ENCODE assay signal across 12 cellular contexts in genomic region chr3:172616061-172616461, GRCh38.
A peak's percentile ranks its signal among the peaks of the same experiment; 100 is the strongest.
DNase-seq lines count a peak whose midpoint lies in the region; ATAC-seq and TF ChIP-seq lines count a peak whose summit lies in the region.
"Had no signal": no experiment of that assay in that cellular context is flagged by ENCODE, and none has a peak within 500 bp of the region (broad histone marks: within the 10 kb centered on the region; RNA-seq: fewer than 3 reads in every experiment).

No MANE protein-coding gene starts in this region.

- CTCF ChIA-PET in activated CD8-positive, alpha-beta T cell treated with anti-CD3 and anti-CD28 coated beads, Interleukin-2, amount 10 ng/mL, durations not matched to agents 7 days and 5 days (lab: Charles Lee) = interaction anchor here (1.1 to 2.2 kb wide), 4 partner anchors 9 to 283 kb away, joined by 3 to 8 read pairs (median 5); no protein-coding TSS in a partner anchor
- CTCF ChIA-PET in activated CD8-positive, alpha-beta T cell treated with anti-CD3 and anti-CD28 coated beads for 36 hours (lab: Charles Lee) = interaction anchor here (1.0 to 3.7 kb wide), 4 partner anchors 11 to 284 kb away, joined by 3 to 12 read pairs (median 7); no protein-coding TSS in a partner anchor

- no peaks in the 10 kb centered on the region for H3K27me3 Mint-ChIP-seq in activated CD8-positive, alpha-beta T cell treated with anti-CD3 and anti-CD28 coated beads, Interleukin-2, amount 10 ng/mL, durations not matched to agents 7 days and 5 days (ENCODE audit: low read depth)
- no peaks in the 10 kb centered on the region for H3K27me3 Mint-ChIP-seq in activated CD8-positive, alpha-beta T cell treated with anti-CD3 and anti-CD28 coated beads for 36 hours
- H3K27me3 Mint-ChIP-seq in T-helper 2 cell treated with Interferon-gamma antibody and Interleukin-4, amounts not matched to agents 5 μg/mL and 100 μg/mL, for 36 hours (ENCODE audit: low read depth) = no peaks in the 10 kb centered on the region
- H3K27me3 Mint-ChIP-seq in nephron (ENCODE audit: low read depth) = no peaks in the 10 kb centered on the region

- H3K9me3 Mint-ChIP-seq in activated CD8-positive, alpha-beta T cell treated with anti-CD3 and anti-CD28 coated beads, Interleukin-2, amount 10 ng/mL, durations not matched to agents 7 days and 5 days (ENCODE audit: insufficient read depth) = peaks cover 20% of the 10 kb centered on the region
- H3K9me3 Mint-ChIP-seq in activated CD8-positive, alpha-beta T cell treated with anti-CD3 and anti-CD28 coated beads for 36 hours = peaks cover 4% of the 10 kb centered on the region
- H3K9me3 Mint-ChIP-seq in T-helper 2 cell treated with Interferon-gamma antibody and Interleukin-4, amounts not matched to agents 5 μg/mL and 100 μg/mL, for 36 hours = peaks cover 9% of the 10 kb centered on the region
- peaks cover under 1% of the 10 kb centered on the region for H3K9me3 Mint-ChIP-seq in nephron

- peak overlapping the region; percentile 51 for H3K4me3 Mint-ChIP-seq in activated CD8-positive, alpha-beta T cell treated with anti-CD3 and anti-CD28 coated beads, Interleukin-2, amount 10 ng/mL, durations not matched to agents 7 days and 5 days
- no peak overlapping the region for H3K4me3 Mint-ChIP-seq in activated CD8-positive, alpha-beta T cell treated with anti-CD3 and anti-CD28 coated beads for 36 hours
- H3K4me3 Mint-ChIP-seq in T-helper 2 cell treated with Interferon-gamma antibody and Interleukin-4, amounts not matched to agents 5 μg/mL and 100 μg/mL, for 36 hours = peak overlapping the region; percentile 69
- no peak overlapping the region for H3K4me3 Mint-ChIP-seq in nephron

- peaks cover 6% of the 10 kb centered on the region for H3K36me3 Mint-ChIP-seq in activated CD8-positive, alpha-beta T cell treated with anti-CD3 and anti-CD28 coated beads, Interleukin-2, amount 10 ng/mL, durations not matched to agents 7 days and 5 days (ENCODE audit: low read depth)
- H3K36me3 Mint-ChIP-seq in activated CD8-positive, alpha-beta T cell treated with anti-CD3 and anti-CD28 coated beads for 36 hours (ENCODE audit: low read depth) = no peaks in the 10 kb centered on the region
- H3K36me3 Mint-ChIP-seq in T-helper 2 cell treated with Interferon-gamma antibody and Interleukin-4, amounts not matched to agents 5 μg/mL and 100 μg/mL, for 36 hours (ENCODE audit: low read depth) = peaks cover 3% of the 10 kb centered on the region
- no peaks in the 10 kb centered on the region for H3K36me3 Mint-ChIP-seq in nephron (ENCODE audit: low read depth)

- peak overlapping the region; percentile 65 for H3K27ac Mint-ChIP-seq in activated CD8-positive, alpha-beta T cell treated with anti-CD3 and anti-CD28 coated beads, Interleukin-2, amount 10 ng/mL, durations not matched to agents 7 days and 5 days
- H3K27ac Mint-ChIP-seq in activated CD8-positive, alpha-beta T cell treated with anti-CD3 and anti-CD28 coated beads for 36 hours = no peak overlapping the region
- H3K27ac Mint-ChIP-seq in T-helper 2 cell treated with Interferon-gamma antibody and Interleukin-4, amounts not matched to agents 5 μg/mL and 100 μg/mL, for 36 hours = peak overlapping the region; percentile 80
- peak overlapping the region in 2 of 3 experiments; percentile 2 to 34 for H3K27ac Mint-ChIP-seq in nephron

- intact Hi-C loops in activated CD8-positive, alpha-beta T cell treated with anti-CD3 and anti-CD28 coated beads for 36 hours (cut with micrococcal nuclease) = no loop called here

- ATAC-seq in activated CD8-positive, alpha-beta T cell treated with anti-CD3 and anti-CD28 coated beads, Interleukin-2, amount 10 ng/mL, durations not matched to agents 7 days and 5 days = peak; percentile 60
- ATAC-seq in activated CD8-positive, alpha-beta T cell treated with anti-CD3 and anti-CD28 coated beads for 36 hours = no peak
- peak; percentile 67 for ATAC-seq in GM21723 (IDR thresholded peaks at IDR 0.05; ENCODE audit: unreplicated experiment)

- peaks cover 19% of the 10 kb centered on the region for H3K4me1 Mint-ChIP-seq in activated CD8-positive, alpha-beta T cell treated with anti-CD3 and anti-CD28 coated beads, Interleukin-2, amount 10 ng/mL, durations not matched to agents 7 days and 5 days (ENCODE audit: low read depth)
- peaks cover 9% of the 10 kb centered on the region for H3K4me1 Mint-ChIP-seq in activated CD8-positive, alpha-beta T cell treated with anti-CD3 and anti-CD28 coated beads for 36 hours (ENCODE audit: low read depth)
- H3K4me1 Mint-ChIP-seq in T-helper 2 cell treated with Interferon-gamma antibody and Interleukin-4, amounts not matched to agents 5 μg/mL and 100 μg/mL, for 36 hours (ENCODE audit: low read depth) = peaks cover 13% of the 10 kb centered on the region
- peaks cover 7% of the 10 kb centered on the region for H3K4me1 Mint-ChIP-seq in nephron

- no peak for TF ChIP-seq CTCF in activated CD8-positive, alpha-beta T cell treated with anti-CD3 and anti-CD28 coated beads for 36 hours (IDR thresholded peaks at IDR 0.05)
- TF ChIP-seq CTCF in nephron (IDR thresholded peaks at IDR 0.05; ENCODE audit: unreplicated experiment in 3 of 3) = no peak

- no peak for DNase-seq in activated CD8-positive, alpha-beta T cell treated with anti-CD3 and anti-CD28 coated beads, Interleukin-2, amount 10 ng/mL, durations not matched to agents 7 days and 5 days
- no peak for DNase-seq in activated CD8-positive, alpha-beta T cell treated with anti-CD3 and anti-CD28 coated beads for 36 hours
- no peak for DNase-seq in T-helper 2 cell treated with Interferon-gamma antibody and Interleukin-4, amounts not matched to agents 5 μg/mL and 100 μg/mL, for 36 hours (ENCODE audit: low spot score)
- DNase-seq in HuH-7 (ENCODE audit: low spot score) = no peak
- no peak for DNase-seq in NCI-H510A treated with DMSO at 0.1 percent for 48 hours (lab: John Stamatoyannopoulos, UW)
- DNase-seq in AML-193 (lab: John Stamatoyannopoulos, UW) = no peak
- DNase-seq: activated effector memory CD4-positive, alpha-beta T cell treated with Interleukin-2 at 50 U/mL for 16 hours; glutamatergic neuron; NCI-H1417; T1000 had no signal

- POLR2A ChIA-PET in activated CD8-positive, alpha-beta T cell treated with anti-CD3 and anti-CD28 coated beads, Interleukin-2, amount 10 ng/mL, durations not matched to agents 7 days and 5 days (lab: Charles Lee) = interaction anchor here (0.9 kb wide), 1 partner anchor 134 kb away, joined by 3 read pairs; the partner anchor contains the start of gene ECT2
- POLR2A ChIA-PET in activated CD8-positive, alpha-beta T cell treated with anti-CD3 and anti-CD28 coated beads for 36 hours (lab: Charles Lee) = interaction anchor here (0.5 kb wide), 1 partner anchor 40 kb away, joined by 3 read pairs; no protein-coding TSS in a partner anchor

Comparison
In these comparisons a context has a peak if more than half of its experiments do, and no peak if none do; other contexts are left out.
1. H3K4me3 Mint-ChIP-seq: peak in activated CD8-positive, alpha-beta T cell treated with anti-CD3 and anti-CD28 coated beads, Interleukin-2, amount 10 ng/mL, durations not matched to agents 7 days and 5 days (single experiment) and T-helper 2 cell treated with Interferon-gamma antibody and Interleukin-4, amounts not matched to agents 5 μg/mL and 100 μg/mL, for 36 hours (single experiment); none in activated CD8-positive, alpha-beta T cell treated with anti-CD3 and anti-CD28 coated beads for 36 hours (single experiment) and nephron (0 of 3).